Comparison of ENCODE assay signal across 1 cellular context in the genomic region with DNA sequence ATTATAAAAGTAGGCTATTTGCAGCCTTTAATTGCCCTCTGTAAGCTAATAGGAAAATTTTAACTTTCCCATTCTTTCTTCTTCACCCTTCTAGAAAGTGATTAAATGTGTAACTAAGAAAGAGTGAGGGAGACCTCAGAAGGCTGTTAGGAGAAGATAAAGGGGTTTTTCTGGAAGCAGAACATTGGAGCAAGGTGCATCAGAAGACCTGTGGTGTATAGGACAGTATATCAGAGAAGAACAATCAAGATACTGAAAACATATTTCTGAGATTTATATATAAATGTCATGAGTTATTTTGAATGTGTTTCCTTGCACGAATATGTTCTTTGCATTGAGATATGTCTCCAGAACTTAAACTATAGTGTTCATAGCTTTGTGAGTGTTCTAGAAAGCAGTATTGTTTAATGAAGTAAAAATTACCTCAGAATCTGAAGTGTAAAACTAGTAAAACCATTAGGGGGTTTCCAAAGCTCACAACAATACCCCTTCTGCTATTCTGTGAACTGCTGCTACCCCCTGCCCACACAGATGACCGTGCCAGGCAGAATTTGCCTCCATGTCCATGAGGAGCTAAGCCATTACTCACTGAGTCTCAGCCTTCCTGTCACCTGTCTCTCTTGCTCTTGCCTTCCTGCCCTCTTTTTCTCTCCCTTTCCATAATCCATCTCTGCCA.
TF ChIP-seq lines count a peak whose summit lies in the region.

No MANE protein-coding gene starts in this region.

TF ChIP-seq in GM12878, 131 proteins besides CTCF, POLR2A, EP300 and RAD21 (continued from another document):
- TF ChIP-seq SMAD1 (IDR thresholded peaks at IDR 0.05; ENCODE audit: low read depth, partially characterized antibody): no peak
- TF ChIP-seq TCF3 (IDR thresholded peaks at IDR 0.05; ENCODE audit: borderline replicate concordance, insufficient read depth, low read depth, low read length): no peak
- no peak for TF ChIP-seq NFIC (IDR thresholded peaks at IDR 0.05; ENCODE audit: low read depth, low read length)
- TF ChIP-seq EGR1 (IDR thresholded peaks at IDR 0.05; ENCODE audit: borderline replicate concordance in 1 of 2, low read depth in 2 of 2, low read length in 2 of 2): no peak
- TF ChIP-seq, protein P1, sequence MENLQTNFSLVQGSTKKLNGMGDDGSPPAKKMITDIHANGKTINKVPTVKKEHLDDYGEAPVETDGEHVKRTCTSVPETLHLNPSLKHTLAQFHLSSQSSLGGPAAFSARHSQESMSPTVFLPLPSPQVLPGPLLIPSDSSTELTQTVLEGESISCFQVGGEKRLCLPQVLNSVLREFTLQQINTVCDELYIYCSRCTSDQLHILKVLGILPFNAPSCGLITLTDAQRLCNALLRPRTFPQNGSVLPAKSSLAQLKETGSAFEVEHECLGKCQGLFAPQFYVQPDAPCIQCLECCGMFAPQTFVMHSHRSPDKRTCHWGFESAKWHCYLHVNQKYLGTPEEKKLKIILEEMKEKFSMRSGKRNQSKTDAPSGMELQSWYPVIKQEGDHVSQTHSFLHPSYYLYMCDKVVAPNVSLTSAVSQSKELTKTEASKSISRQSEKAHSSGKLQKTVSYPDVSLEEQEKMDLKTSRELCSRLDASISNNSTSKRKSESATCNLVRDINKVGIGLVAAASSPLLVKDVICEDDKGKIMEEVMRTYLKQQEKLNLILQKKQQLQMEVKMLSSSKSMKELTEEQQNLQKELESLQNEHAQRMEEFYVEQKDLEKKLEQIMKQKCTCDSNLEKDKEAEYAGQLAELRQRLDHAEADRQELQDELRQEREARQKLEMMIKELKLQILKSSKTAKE (IDR thresholded peaks at IDR 0.05; ENCODE audit: low read depth, poor library complexity, severe bottlenecking): no peak
- TF ChIP-seq, protein P2, sequence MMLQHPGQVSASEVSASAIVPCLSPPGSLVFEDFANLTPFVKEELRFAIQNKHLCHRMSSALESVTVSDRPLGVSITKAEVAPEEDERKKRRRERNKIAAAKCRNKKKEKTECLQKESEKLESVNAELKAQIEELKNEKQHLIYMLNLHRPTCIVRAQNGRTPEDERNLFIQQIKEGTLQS (IDR thresholded peaks at IDR 0.05; ENCODE audit: borderline replicate concordance, extremely low read depth, low read depth, low read length): no peak
- TF ChIP-seq SMARCA5 (IDR thresholded peaks at IDR 0.05): no peak
- no peak for TF ChIP-seq ZNF384 (IDR thresholded peaks at IDR 0.05; ENCODE audit: borderline replicate concordance, low read depth, low read length)
- no peak for TF ChIP-seq MYC (IDR thresholded peaks at IDR 0.05; ENCODE audit: insufficient read depth, insufficient read length, insufficient replicate concordance, low read length, severe bottlenecking)
